8 cellular contexts compared by ENCODE assay signal in the genomic region with DNA sequence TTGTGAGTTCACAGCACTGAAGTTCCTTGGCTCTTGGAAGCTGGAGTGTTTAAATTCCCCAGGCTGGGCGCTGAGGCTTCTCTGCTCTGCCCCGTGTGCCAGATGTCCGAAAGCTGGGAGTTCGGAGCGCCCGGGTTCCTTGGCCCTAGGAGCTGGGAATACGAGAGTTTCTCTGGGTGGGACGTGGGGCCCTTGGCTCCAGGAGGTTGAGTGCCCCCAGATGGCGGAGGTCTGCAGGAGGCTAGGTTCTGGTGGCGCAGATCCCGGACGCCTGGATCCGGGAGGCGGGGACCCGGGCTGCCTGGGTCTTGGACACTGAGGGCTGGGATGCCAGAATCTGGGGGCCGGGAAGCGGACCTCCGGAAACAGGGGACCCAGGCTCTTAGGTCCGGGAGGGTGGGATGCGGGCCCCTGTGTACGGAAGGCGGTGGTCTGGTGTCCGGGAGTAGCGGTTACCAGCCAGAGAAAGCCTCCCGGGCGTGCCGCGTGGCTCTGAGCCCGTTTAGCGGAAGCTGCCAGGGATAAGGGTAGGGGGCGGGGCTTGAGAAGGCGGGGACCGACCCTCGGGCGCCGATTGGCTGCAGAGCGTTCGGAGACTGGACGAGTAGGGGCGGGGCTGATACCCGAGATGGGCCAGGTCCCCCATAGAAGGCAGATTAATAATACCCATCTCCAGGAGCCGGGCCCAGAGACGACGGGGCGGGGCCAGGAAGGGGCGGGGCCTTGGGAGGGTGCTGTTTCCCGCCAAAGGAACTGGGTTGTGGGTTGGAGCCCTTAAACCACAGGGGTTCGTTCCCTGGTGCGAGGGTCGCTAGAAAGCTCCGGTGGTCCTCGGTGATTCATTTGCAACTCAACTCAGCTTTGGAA. TPM values are rescaled to one million over a fixed set of nuclear protein-coding genes. Genes with fewer than 3 reads are reported as not detected.
DNase-seq lines count a peak whose midpoint lies in the region; ATAC-seq, FAIRE-seq and TF ChIP-seq lines count a peak whose summit lies in the region.

TSS of gene SLC1A5 (minus strand) at position 494 of the 867 bp plus-strand sequence. CDS start 629 bp downstream, outside the sequence.

- peaks cover 50% of the 10 kb centered on the region for H3K4me1 Mint-ChIP-seq in T-helper 17 cell

- DNase-seq in GM13976 (ENCODE audit: low spot score), result peak; percentile 99
- DNase-seq in NCI-H187 treated with DMSO at 0.1 percent for 48 hours (lab: John Stamatoyannopoulos, UW), result peak; percentile 96
- peak; percentile 92 to 97 (median 96) for DNase-seq in T-helper 17 cell
- peak; percentile 94 for DNase-seq in amniotic epithelial cell (ENCODE audit: low read depth)
- DNase-seq in right atrium auricular region (ENCODE audit: low spot score), result peak; percentile 98
- DNase-seq in pulmonary artery endothelial cell (ENCODE audit: low read depth, low spot score), result peak; percentile 82
- DNase-seq in urothelium cell line (ENCODE audit: low spot score), result peak; percentile 98

- no peaks in the 10 kb centered on the region for H3K36me3 Mint-ChIP-seq in T-helper 17 cell (ENCODE audit: low read depth)

- TF ChIP-seq CTCF in GM13976 (IDR thresholded peaks at IDR 0.05; ENCODE audit: borderline replicate concordance, control extremely low read depth, extremely low read depth, insufficient read depth, missing control alignments), result no peak
- TF ChIP-seq CTCF in right atrium auricular region (IDR thresholded peaks at IDR 0.05), result no peak

- peak within 1 kb of the TSS; percentile 59 to 60 for H3K4me3 ChIP-seq in right atrium auricular region

- H3K4me3 Mint-ChIP-seq in T-helper 17 cell, result peak within 1 kb of the TSS; percentile 95

- peaks cover under 1% of the 10 kb centered on the region for H3K36me3 ChIP-seq in right atrium auricular region

- ATAC-seq in HG02885 (IDR thresholded peaks at IDR 0.05; ENCODE audit: poor library complexity, unreplicated experiment), result peak; percentile 70
- peak; percentile 89 for ATAC-seq in T-helper 17 cell

- in situ Hi-C loops in GM13976 (cut with MboI; ENCODE audit: low sequenced_read_pairs, unreplicated experiment), result no loop called here

- no peaks in the 10 kb centered on the region for H3K27me3 ChIP-seq in right atrium auricular region

- peak within 1 kb of the TSS; percentile 94 for H3K27ac Mint-ChIP-seq in T-helper 17 cell

- peak within 1 kb of the TSS; percentile 75 to 82 for H3K27ac ChIP-seq in right atrium auricular region

- FAIRE-seq in urothelium cell line (lab: Jason Lieb, UNC), result no peak

- H3K27me3 Mint-ChIP-seq in T-helper 17 cell, result no peaks in the 10 kb centered on the region

- peaks cover 0 to 44% of the 10 kb centered on the region in 2 donors for H3K4me1 ChIP-seq in right atrium auricular region

- H3K9me3 ChIP-seq in T-helper 17 cell (ENCODE audit: control insufficient read depth, low read length, poor library complexity, severe bottlenecking) (no peaks in the 10 kb centered on the region), right atrium auricular region (no peaks in the 10 kb centered on the region)

RNA-seq across cellular contexts. Expression of gene SLC1A5, which starts in this region (rescaled TPM):
- total RNA-seq in T-helper 17 cell (10 to 100 TPM; 13.6 to 15.9 TPM), right atrium auricular region (10 to 100 TPM; 21.2 to 42.6 TPM), pulmonary artery endothelial cell (54.9 and 105 TPM in 2 replicates)

Comparison
In these comparisons a context has a peak if more than half of its experiments do, and no peak if none do; other contexts are left out.
1. Peak in every context shown above with its lines: DNase-seq, ATAC-seq, H3K4me3 ChIP-seq and H3K27ac ChIP-seq.